ENCODE assay signal across 21 cellular contexts in genomic region chr4:71251266-71251665, GRCh38.
DNase-seq lines count a peak whose midpoint lies in the region; ATAC-seq lines count a peak whose summit lies in the region.
"Had no signal": no experiment of that assay in that cellular context is flagged by ENCODE, and none has a peak within 500 bp of the region (broad histone marks: within the 10 kb centered on the region; RNA-seq: fewer than 3 reads in every experiment).

No MANE protein-coding gene starts in this region.

- DNase-seq in AG08395 (ENCODE audit: low spot score) = peak; percentile 86
- DNase-seq in GM04503 (ENCODE audit: low read depth) = peak; percentile 93
- peak; percentile 46 for DNase-seq in astrocyte of the hippocampus (ENCODE audit: low read depth, low spot score)
- no peak for DNase-seq in left lobe of liver (ENCODE audit: low spot score)
- DNase-seq in pons (ENCODE audit: low spot score) = no peak
- DNase-seq in hypothalamus (lab: John Stamatoyannopoulos, UW) = no peak
- no peak for DNase-seq in NCI-H2227 treated with DMSO at 0.1 percent for 48 hours (lab: John Stamatoyannopoulos, UW)
- DNase-seq: activated CD4-positive, CD25-positive, alpha-beta regulatory T cell; activated CD8-positive, alpha-beta T cell treated with anti-CD3 and anti-CD28 coated beads for 36 hours; activated naive CD4-positive, alpha-beta T cell; activated T-cell treated with anti-CD3 and anti-CD28 coated beads, Interleukin-2, amount 50 U/mL, for 1 hour; aorta; islet precursor cell; midbrain; NCI-H1417 treated with DMSO at 0.1 percent for 48 hours; Peyer's patch; retina; stimulated activated naive CD4-positive, alpha-beta T cell; T-helper 9 cell; thyroid gland had no signal

- ATAC-seq in left lobe of liver (peak; percentile 32), HG03139 (IDR thresholded peaks at IDR 0.05; ENCODE audit: unreplicated experiment) (no peak)
- ATAC-seq: activated CD8-positive, alpha-beta T cell treated with anti-CD3 and anti-CD28 coated beads for 36 hours had no signal

Comparison
In these comparisons a context has a peak if more than half of its experiments do, and no peak if none do; other contexts are left out.
1. DNase-seq: peak in AG08395 (single experiment), GM04503 (single experiment) and astrocyte of the hippocampus (single experiment); none in left lobe of liver (single experiment), pons (single experiment), hypothalamus (0 of 51) and NCI-H2227 treated with DMSO at 0.1 percent for 48 hours (single experiment).